In genomic region chr2:160333324-160334027, GRCh38 we compare ENCODE assay signal across 16 cellular contexts.
DNase-seq lines count a peak whose midpoint lies in the region; FAIRE-seq and TF ChIP-seq lines count a peak whose summit lies in the region.
"Had no signal": no experiment of that assay in that cellular context is flagged by ENCODE, and none has a peak within 500 bp of the region (broad histone marks: within the 10 kb centered on the region; RNA-seq: fewer than 3 reads in every experiment).

No MANE protein-coding gene starts in this region.

- H3K9ac ChIP-seq in mammary epithelial cell (ENCODE audit: insufficient read depth, low read length) (no peak overlapping the region), neural progenitor cell (no peak overlapping the region)

- no peak for TF ChIP-seq CTCF in breast epithelium (IDR thresholded peaks at IDR 0.05)
- TF ChIP-seq CTCF in mammary epithelial cell (conservative IDR thresholded peaks at IDR 0.05 in 1 of 2, IDR thresholded peaks at IDR 0.05 in 1 of 2; ENCODE audit: extremely low read depth in 1 of 2, insufficient read depth in 1 of 2, low read depth in 1 of 2, low read length in 2 of 2): no peak
- TF ChIP-seq CTCF in type B pancreatic cell (conservative IDR thresholded peaks at IDR 0.05): no peak
- TF ChIP-seq CTCF in neural progenitor cell (IDR thresholded peaks at IDR 0.05): no peak

- H3K27me3 ChIP-seq in breast epithelium (no peaks in the 10 kb centered on the region), mammary epithelial cell (ENCODE audit: insufficient read depth, low read length) (no peaks in the 10 kb centered on the region), neural progenitor cell (no peaks in the 10 kb centered on the region)
- H3K27me3 ChIP-seq: gastrocnemius medialis, upper lobe of left lung had no signal

- no peaks in the 10 kb centered on the region for H4K20me1 ChIP-seq in mammary epithelial cell (ENCODE audit: insufficient read depth, low read length)
- peaks cover 85% of the 10 kb centered on the region for H4K20me1 ChIP-seq in neural progenitor cell (ENCODE audit: low read depth)

- H3K36me3 Mint-ChIP-seq in activated naive CD8-positive, alpha-beta T cell: peaks cover 18% of the 10 kb centered on the region
- peaks cover 6% of the 10 kb centered on the region for H3K36me3 Mint-ChIP-seq in type B pancreatic cell
- H3K36me3 Mint-ChIP-seq in neural progenitor cell: no peaks in the 10 kb centered on the region

- no peaks in the 10 kb centered on the region for H3K9me3 Mint-ChIP-seq in activated naive CD8-positive, alpha-beta T cell (ENCODE audit: low read depth)
- no peaks in the 10 kb centered on the region for H3K9me3 Mint-ChIP-seq in type B pancreatic cell
- H3K9me3 Mint-ChIP-seq in neural progenitor cell: no peaks in the 10 kb centered on the region
- H3K9me3 Mint-ChIP-seq: activated naive CD4-positive, alpha-beta T cell treated with anti-CD3 and anti-CD28 coated beads, Interleukin-2, amount 10 ng/mL, durations not matched to agents 7 days and 5 days had no signal

- H3K4me1 Mint-ChIP-seq in activated naive CD8-positive, alpha-beta T cell (ENCODE audit: low read depth): peaks cover 87% of the 10 kb centered on the region
- H3K4me1 Mint-ChIP-seq in type B pancreatic cell (ENCODE audit: unreplicated experiment) (peaks cover 51% of the 10 kb centered on the region), neural progenitor cell (peaks cover 17% of the 10 kb centered on the region)

- intact Hi-C loops in breast epithelium (cut with DNase I; ENCODE audit: low total_unique reads) (no loop called here), mammary epithelial cell (cut with micrococcal nuclease) (no loop called here)

- BruUV-seq in mammary epithelial cell (replicated peaks; lab: Mats Ljungman, UMichigan): no TSS peak

- dilution Hi-C loops in mammary epithelial cell (cut with HindIII; ENCODE audit: low sequenced_read_pairs): no loop called here

- no peak for TF ChIP-seq POLR2A in breast epithelium (IDR thresholded peaks at IDR 0.05)

- H3K79me2 ChIP-seq in mammary epithelial cell (ENCODE audit: insufficient read depth, low read length): peaks cover 95% of the 10 kb centered on the region
- H3K79me2 ChIP-seq in neural progenitor cell (ENCODE audit: low read depth): peaks cover 95% of the 10 kb centered on the region

- H3K27ac Mint-ChIP-seq in activated naive CD8-positive, alpha-beta T cell: peak overlapping the region; percentile 86
- H3K27ac Mint-ChIP-seq in type B pancreatic cell (peak overlapping the region; percentile 83), neural progenitor cell (no peak overlapping the region)
- H3K27ac Mint-ChIP-seq: activated naive CD4-positive, alpha-beta T cell treated with anti-CD3 and anti-CD28 coated beads, Interleukin-2, amount 10 ng/mL, durations not matched to agents 7 days and 5 days had no signal

- DNase-seq in breast epithelium (ENCODE audit: low spot score in 2 of 2): no peak
- no peak for DNase-seq in mammary epithelial cell
- no peak for DNase-seq in type B pancreatic cell (ENCODE audit: extremely low spot score, unreplicated experiment)
- DNase-seq in neural progenitor cell (ENCODE audit: low spot score): no peak
- no peak for DNase-seq in NCI-H2227 treated with DMSO at 0.1 percent for 48 hours (lab: John Stamatoyannopoulos, UW)
- no peak for DNase-seq in GM19239 (ENCODE audit: insufficient read length, low spot score)
- DNase-seq: activated CD8-positive, alpha-beta memory T cell treated with anti-CD3 and anti-CD28 coated beads for 24 hours; activated naive CD4-positive, alpha-beta T cell treated with anti-CD3 and anti-CD28 coated beads, Interleukin-2, amount 10 ng/mL, durations not matched to agents 7 days and 5 days; gastrocnemius medialis; NCI-H1092 treated with DMSO at 0.1 percent for 48 hours; NCI-H82; upper lobe of left lung had no signal

- H3K4me1 ChIP-seq in breast epithelium (no peaks in the 10 kb centered on the region), mammary epithelial cell (ENCODE audit: insufficient read depth, low read length) (peaks cover 2% of the 10 kb centered on the region), mesodermal cell (ENCODE audit: control insufficient read depth, insufficient read depth, low read length, poor library complexity, severe bottlenecking) (peaks cover 41% of the 10 kb centered on the region), neural progenitor cell (peaks cover 26% of the 10 kb centered on the region)

- H3K4me3 Mint-ChIP-seq in activated naive CD8-positive, alpha-beta T cell: no peak overlapping the region
- no peak overlapping the region for H3K4me3 Mint-ChIP-seq in type B pancreatic cell
- H3K4me3 Mint-ChIP-seq in neural progenitor cell: no peak overlapping the region
- H3K4me3 Mint-ChIP-seq: activated naive CD4-positive, alpha-beta T cell treated with anti-CD3 and anti-CD28 coated beads, Interleukin-2, amount 10 ng/mL, durations not matched to agents 7 days and 5 days had no signal

- H3K27ac ChIP-seq in breast epithelium (peak overlapping the region; percentile 23 to 51), mammary epithelial cell (ENCODE audit: insufficient read depth, low read depth, low read length) (no peak overlapping the region), mesodermal cell (ENCODE audit: low read depth, low read length, severe bottlenecking) (peak overlapping the region; percentile 18), neural progenitor cell (no peak overlapping the region)
- H3K27ac ChIP-seq: gastrocnemius medialis had no signal

- H2AFZ ChIP-seq in mammary epithelial cell (ENCODE audit: low read depth, low read length) (no peak overlapping the region), neural progenitor cell (replicated peaks) (no peak overlapping the region)

- H3K9me3 ChIP-seq in breast epithelium (no peaks in the 10 kb centered on the region), mammary epithelial cell (replicated peaks; ENCODE audit: insufficient read depth, low read length) (no peaks in the 10 kb centered on the region), mesodermal cell (ENCODE audit: control insufficient read depth, low read length) (no peaks in the 10 kb centered on the region), neural progenitor cell (ENCODE audit: low read depth) (no peaks in the 10 kb centered on the region)
- H3K9me3 ChIP-seq: gastrocnemius medialis, upper lobe of left lung had no signal

- H3K27me3 Mint-ChIP-seq in activated naive CD8-positive, alpha-beta T cell: no peaks in the 10 kb centered on the region
- H3K27me3 Mint-ChIP-seq in type B pancreatic cell (no peaks in the 10 kb centered on the region), neural progenitor cell (ENCODE audit: insufficient read depth, low read depth) (no peaks in the 10 kb centered on the region)
- H3K27me3 Mint-ChIP-seq: activated naive CD4-positive, alpha-beta T cell treated with anti-CD3 and anti-CD28 coated beads, Interleukin-2, amount 10 ng/mL, durations not matched to agents 7 days and 5 days had no signal

- CTCF ChIA-PET in mammary epithelial cell (lab: Charles Lee; ENCODE audit: low non-redundant PET): no interaction called here

- H3K36me3 ChIP-seq in breast epithelium: no peaks in the 10 kb centered on the region
- H3K36me3 ChIP-seq in mammary epithelial cell (ENCODE audit: insufficient read depth, low read length): no peaks in the 10 kb centered on the region
- H3K36me3 ChIP-seq in mesodermal cell (ENCODE audit: control insufficient read depth, insufficient read depth, low read length): peaks cover 13% of the 10 kb centered on the region
- no peaks in the 10 kb centered on the region for H3K36me3 ChIP-seq in neural progenitor cell
- H3K36me3 ChIP-seq: gastrocnemius medialis, upper lobe of left lung had no signal

- FAIRE-seq in GM19239 (lab: Jason Lieb, UNC): no peak
- FAIRE-seq: bronchial epithelial cell, endometrium had no signal

- H3F3A ChIP-seq in neural progenitor cell (ENCODE audit: low read depth): no peaks in the 10 kb centered on the region

- in situ Hi-C loops in mammary epithelial cell (cut with MboI; ENCODE audit: low sequenced_read_pairs in 2 of 2): no loop called here

- WGBS in mammary epithelial cell (ENCODE audit: low coverage, missing lambda C conversion rate): 94% methylated on average over 2 of the region's 2 CpGs
- no CpG with 5 or more reads among the region's 2 CpGs for WGBS in mesodermal cell (ENCODE audit: insufficient coverage in 2 of 2), 2 experiments

- no peak overlapping the region for H3K4me2 ChIP-seq in mammary epithelial cell (ENCODE audit: insufficient read depth, low read depth, low read length)
- H3K4me2 ChIP-seq in neural progenitor cell: no peak overlapping the region

- H3K4me3 ChIP-seq in breast epithelium (no peak overlapping the region), mammary epithelial cell (replicated peaks in 1 of 3; ENCODE audit: insufficient read depth in 1 of 3, low read depth in 2 of 3, low read length in 3 of 3) (no peak overlapping the region), mesodermal cell (ENCODE audit: extremely low read depth, insufficient read depth, low read length, poor library complexity, severe bottlenecking) (no peak overlapping the region), neural progenitor cell (no peak overlapping the region)
- H3K4me3 ChIP-seq: gastrocnemius medialis, upper lobe of left lung had no signal

Comparison
In these comparisons a context has a peak if more than half of its experiments do, and no peak if none do; other contexts are left out.
1. H3K27ac ChIP-seq: peak in breast epithelium (2 of 2) and mesodermal cell (single experiment); none in mammary epithelial cell (single experiment) and neural progenitor cell (single experiment).